30 cellular contexts compared by ENCODE assay signal in the genomic region with DNA sequence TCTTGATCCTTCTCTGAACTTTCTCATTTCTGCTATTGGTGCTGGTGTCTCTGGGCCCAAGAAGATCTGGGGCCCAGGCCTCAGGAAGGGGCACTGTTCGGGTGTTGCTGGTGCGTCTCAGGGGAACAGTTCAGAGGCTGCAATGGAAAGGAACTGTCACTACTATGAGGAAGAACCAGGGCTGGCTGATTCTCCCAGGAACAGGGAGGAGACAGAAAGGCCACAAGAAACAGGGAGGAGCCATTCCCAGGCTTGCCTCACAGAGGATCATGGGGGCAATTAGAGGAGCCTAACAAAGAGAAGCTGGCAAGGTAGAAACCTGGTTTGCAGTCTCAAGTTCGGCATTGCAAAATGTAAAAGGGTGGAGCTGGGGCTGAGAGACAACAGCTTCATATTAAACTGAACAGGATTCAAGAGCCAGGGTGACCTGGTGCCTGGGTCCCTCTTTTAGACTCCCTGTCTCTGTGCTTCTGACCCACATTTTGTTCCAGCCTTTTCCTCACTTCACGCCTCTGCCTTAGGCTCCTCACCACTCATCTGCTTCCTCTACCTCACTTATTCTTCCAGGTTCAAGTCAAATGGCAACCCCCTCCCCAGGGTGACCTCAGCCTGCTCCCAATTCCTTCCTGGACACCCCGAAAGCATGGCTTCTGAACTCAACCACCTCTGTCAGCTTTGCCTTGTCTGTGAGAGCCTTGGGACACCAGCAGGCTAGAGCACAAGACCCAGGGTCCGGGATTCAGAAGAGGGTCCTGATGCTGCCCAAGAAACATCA. TPM values are rescaled to one million over a fixed set of nuclear protein-coding genes. Genes with fewer than 3 reads are reported as not detected.
A peak's percentile ranks its signal among the peaks of the same experiment; 100 is the strongest.
DNase-seq lines count a peak whose midpoint lies in the region; ATAC-seq and TF ChIP-seq lines count a peak whose summit lies in the region.
"Had no signal": no experiment of that assay in that cellular context is flagged by ENCODE, and none has a peak within 500 bp of the region (broad histone marks: within the 10 kb centered on the region; RNA-seq: fewer than 3 reads in every experiment).

No MANE protein-coding gene starts in this region.

- POLR2A ChIA-PET in activated naive CD8-positive, alpha-beta T cell treated with anti-CD3 and anti-CD28 coated beads, Interleukin-2, amount 10 ng/mL, durations not matched to agents 7 days and 5 days (lab: Charles Lee), result no interaction called here
- POLR2A ChIA-PET in naive thymus-derived CD4-positive, alpha-beta T cell (lab: Charles Lee), result no interaction called here

- no peak overlapping the region for H3K4me3 ChIP-seq in endodermal cell (ENCODE audit: low read length)
- H3K4me3 ChIP-seq in naive thymus-derived CD4-positive, alpha-beta T cell (ENCODE audit: low read length), result no peak overlapping the region
- H3K4me3 ChIP-seq in aorta (ENCODE audit: low read length in 2 of 2), result no peak overlapping the region
- H3K4me3 ChIP-seq: ascending aorta, Peyer's patch, suprapubic skin, uterus had no signal

- no peak for ATAC-seq in activated naive CD8-positive, alpha-beta T cell treated with anti-CD3 and anti-CD28 coated beads, Interleukin-2, amount 10 ng/mL, durations not matched to agents 7 days and 5 days (ENCODE audit: low read depth)
- ATAC-seq in activated naive CD8-positive, alpha-beta T cell treated with anti-CD3 and anti-CD28 coated beads, Interleukin-2, amount 50 U/mL, for 24 hours, result no peak
- ATAC-seq in naive thymus-derived CD4-positive, alpha-beta T cell, result peak; percentile 26
- ATAC-seq in aorta (ENCODE audit: low FRiP score), result peak; percentile 26
- ATAC-seq in GM21529 (IDR thresholded peaks at IDR 0.05; ENCODE audit: unreplicated experiment), result no peak
- no peak for ATAC-seq in GM18517 (IDR thresholded peaks at IDR 0.05; ENCODE audit: unreplicated experiment)
- ATAC-seq: activated naive CD4-positive, alpha-beta T cell treated with anti-CD3 and anti-CD28 coated beads, Interleukin-2, amount 50 U/mL, for 72 hours; natural killer cell treated with Interleukin-12 subunit alpha and Interleukin-12 subunit beta and Interleukin-15 and Interleukin-18, amount 100 ng/mL, for 72 hours; stimulated activated naive B cell treated with anti-CD40 and anti-IgM and Interleukin-4, amounts not matched to agents 10 μg/mL and 1 μg/mL and 100 μg/mL, for 72 hours had no signal

- no peaks in the 10 kb centered on the region for H3K27me3 Mint-ChIP-seq in activated naive CD8-positive, alpha-beta T cell treated with anti-CD3 and anti-CD28 coated beads, Interleukin-2, amount 10 ng/mL, durations not matched to agents 7 days and 5 days
- H3K27me3 Mint-ChIP-seq in activated naive CD8-positive, alpha-beta T cell treated with anti-CD3 and anti-CD28 coated beads, Interleukin-2, amount 50 U/mL, for 24 hours, result no peaks in the 10 kb centered on the region
- H3K27me3 Mint-ChIP-seq in endodermal cell (ENCODE audit: insufficient read depth), result peaks cover 9% of the 10 kb centered on the region
- peaks cover 0 to 17% (median 0%) of the 10 kb centered on the region in 5 donors for H3K27me3 Mint-ChIP-seq in naive thymus-derived CD4-positive, alpha-beta T cell
- H3K27me3 Mint-ChIP-seq: stimulated activated naive B cell treated with anti-CD40 and anti-IgM and Interleukin-4, amounts not matched to agents 10 μg/mL and 1 μg/mL and 100 μg/mL, for 72 hours had no signal

- CTCF ChIA-PET in naive thymus-derived CD4-positive, alpha-beta T cell (lab: Charles Lee), result no interaction called here

- no peak overlapping the region for H3K4me3 Mint-ChIP-seq in activated naive CD8-positive, alpha-beta T cell treated with anti-CD3 and anti-CD28 coated beads, Interleukin-2, amount 10 ng/mL, durations not matched to agents 7 days and 5 days
- H3K4me3 Mint-ChIP-seq in activated naive CD8-positive, alpha-beta T cell treated with anti-CD3 and anti-CD28 coated beads, Interleukin-2, amount 50 U/mL, for 24 hours, result no peak overlapping the region
- H3K4me3 Mint-ChIP-seq in endodermal cell, result no peak overlapping the region
- H3K4me3 Mint-ChIP-seq in naive thymus-derived CD4-positive, alpha-beta T cell, result no peak overlapping the region
- H3K4me3 Mint-ChIP-seq: B cell; natural killer cell treated with Interleukin-12 subunit alpha and Interleukin-12 subunit beta and Interleukin-15 and Interleukin-18, amount 100 ng/mL, for 72 hours; stimulated activated naive B cell treated with anti-CD40 and anti-IgM and Interleukin-4, amounts not matched to agents 10 μg/mL and 1 μg/mL and 100 μg/mL, for 72 hours had no signal

- H3K9me3 ChIP-seq in endodermal cell (ENCODE audit: control insufficient read depth, low read length) (no peaks in the 10 kb centered on the region), aorta (ENCODE audit: control insufficient read depth, low read length) (no peaks in the 10 kb centered on the region)
- H3K9me3 ChIP-seq in naive thymus-derived CD4-positive, alpha-beta T cell (ENCODE audit: control insufficient read depth in 2 of 3, low read length in 3 of 3), result no peaks in the 10 kb centered on the region
- H3K9me3 ChIP-seq: ascending aorta, Peyer's patch, suprapubic skin, uterus had no signal

- intact Hi-C loops in naive thymus-derived CD4-positive, alpha-beta T cell (cut with micrococcal nuclease), result no loop called here
- intact Hi-C loops in aorta (cut with DNase I), result no loop called here

- no peak for TF ChIP-seq CTCF in endodermal cell (conservative IDR thresholded peaks at IDR 0.05)

- no peaks in the 10 kb centered on the region for H3K4me1 Mint-ChIP-seq in activated naive CD8-positive, alpha-beta T cell treated with anti-CD3 and anti-CD28 coated beads, Interleukin-2, amount 10 ng/mL, durations not matched to agents 7 days and 5 days
- H3K4me1 Mint-ChIP-seq in activated naive CD8-positive, alpha-beta T cell treated with anti-CD3 and anti-CD28 coated beads, Interleukin-2, amount 50 U/mL, for 24 hours, result peaks cover 1% of the 10 kb centered on the region
- H3K4me1 Mint-ChIP-seq in endodermal cell, result no peaks in the 10 kb centered on the region
- H3K4me1 Mint-ChIP-seq in naive thymus-derived CD4-positive, alpha-beta T cell, result peaks cover 0 to 18% (median 14%) of the 10 kb centered on the region in 7 donors

- DNase-seq in activated naive CD8-positive, alpha-beta T cell treated with anti-CD3 and anti-CD28 coated beads, Interleukin-2, amount 10 ng/mL, durations not matched to agents 7 days and 5 days, result no peak
- no peak for DNase-seq in activated naive CD8-positive, alpha-beta T cell treated with anti-CD3 and anti-CD28 coated beads, Interleukin-2, amount 50 U/mL, for 24 hours
- peak; percentile 36 for DNase-seq in endodermal cell
- DNase-seq in naive thymus-derived CD4-positive, alpha-beta T cell, result no peak
- no peak for DNase-seq in aorta
- no peak for DNase-seq in AG08395 (ENCODE audit: low spot score)
- DNase-seq: activated CD4-positive, CD25-positive, alpha-beta regulatory T cell; activated CD8-positive, alpha-beta memory T cell treated with anti-CD3 and anti-CD28 coated beads, Interleukin-2, amount 50 U/mL, for 4 hours; caudate nucleus; dermis blood vessel endothelial cell; DMS153; midbrain; MM.1S; NCI-H1417; NCI-H2081; NCI-H226; NCI-H69; Peyer's patch; stimulated activated CD4-positive, alpha-beta T cell treated with anti-CD3 and anti-CD28 coated beads, Interleukin-4, amount 100 ng/mL, for 24 hours; stimulated activated naive B cell treated with anti-CD40 and anti-IgM and Interleukin-4, amounts not matched to agents 10 μg/mL and 1 μg/mL and 100 μg/mL, for 72 hours; uterus had no signal

- H3K4me1 ChIP-seq in endodermal cell (ENCODE audit: control insufficient read depth, insufficient read depth, low read length) (no peaks in the 10 kb centered on the region), aorta (ENCODE audit: control insufficient read depth in 1 of 2, insufficient read depth in 2 of 2, low read length in 2 of 2) (no peaks in the 10 kb centered on the region)
- H3K4me1 ChIP-seq in naive thymus-derived CD4-positive, alpha-beta T cell (ENCODE audit: control insufficient read depth in 2 of 2, insufficient read depth in 2 of 2, low read length in 2 of 2), result no peaks in the 10 kb centered on the region
- H3K4me1 ChIP-seq: ascending aorta, Peyer's patch, suprapubic skin, uterus had no signal

- no peak overlapping the region for H3K9ac ChIP-seq in endodermal cell (ENCODE audit: extremely low read depth, low read length, poor library complexity, severe bottlenecking)

- H3K9me3 Mint-ChIP-seq in activated naive CD8-positive, alpha-beta T cell treated with anti-CD3 and anti-CD28 coated beads, Interleukin-2, amount 10 ng/mL, durations not matched to agents 7 days and 5 days, result no peaks in the 10 kb centered on the region
- H3K9me3 Mint-ChIP-seq in activated naive CD8-positive, alpha-beta T cell treated with anti-CD3 and anti-CD28 coated beads, Interleukin-2, amount 50 U/mL, for 24 hours, result peaks cover 4% of the 10 kb centered on the region
- no peaks in the 10 kb centered on the region for H3K9me3 Mint-ChIP-seq in endodermal cell
- no peaks in the 10 kb centered on the region for H3K9me3 Mint-ChIP-seq in naive thymus-derived CD4-positive, alpha-beta T cell
- H3K9me3 Mint-ChIP-seq: activated naive CD4-positive, alpha-beta T cell treated with anti-CD3 and anti-CD28 coated beads, Interleukin-2, amount 50 U/mL, for 72 hours; activated T-helper 2 cell treated with anti-CD3 and anti-CD28 coated beads, Interferon-gamma antibody, Interleukin-2, Interleukin-4, amounts not matched to agents 10 μg/mL and 5 μg/mL and 100 μg/mL, durations not matched to agents 14 hours and 24 hours and 36 hours; natural killer cell treated with Interleukin-12 subunit alpha and Interleukin-12 subunit beta and Interleukin-15 and Interleukin-18, amount 100 ng/mL, for 72 hours had no signal

- H3K27me3 ChIP-seq in endodermal cell (ENCODE audit: control insufficient read depth, insufficient read depth, low read length, poor library complexity, severe bottlenecking), result no peaks in the 10 kb centered on the region
- H3K27me3 ChIP-seq in naive thymus-derived CD4-positive, alpha-beta T cell (ENCODE audit: control insufficient read depth in 2 of 2, insufficient read depth in 2 of 2, low read length in 2 of 2), result no peaks in the 10 kb centered on the region
- H3K27me3 ChIP-seq in aorta (ENCODE audit: control insufficient read depth in 1 of 2, insufficient read depth in 2 of 2, low read length in 1 of 2), result no peaks in the 10 kb centered on the region
- H3K27me3 ChIP-seq: ascending aorta, Peyer's patch, suprapubic skin, uterus had no signal

- no peaks in the 10 kb centered on the region for H3K36me3 Mint-ChIP-seq in activated naive CD8-positive, alpha-beta T cell treated with anti-CD3 and anti-CD28 coated beads, Interleukin-2, amount 10 ng/mL, durations not matched to agents 7 days and 5 days
- H3K36me3 Mint-ChIP-seq in activated naive CD8-positive, alpha-beta T cell treated with anti-CD3 and anti-CD28 coated beads, Interleukin-2, amount 50 U/mL, for 24 hours (ENCODE audit: low read depth), result no peaks in the 10 kb centered on the region
- H3K36me3 Mint-ChIP-seq in endodermal cell (ENCODE audit: low read depth), result no peaks in the 10 kb centered on the region
- H3K36me3 Mint-ChIP-seq in naive thymus-derived CD4-positive, alpha-beta T cell, result peaks cover 0 to 4% (median 1%) of the 10 kb centered on the region in 5 donors
- H3K36me3 Mint-ChIP-seq: activated naive CD4-positive, alpha-beta T cell treated with anti-CD3 and anti-CD28 coated beads, Interleukin-2, amount 50 U/mL, for 72 hours; natural killer cell treated with Interleukin-12 subunit alpha and Interleukin-12 subunit beta and Interleukin-15 and Interleukin-18, amount 100 ng/mL, for 72 hours had no signal

- 88 to 97% methylated on average over 5 to 6 of the region's 6 CpGs for whole genome bisulfite sequencing in endodermal cell (ENCODE audit: insufficient coverage in 1 of 2, insufficient read length in 1 of 2), 2 experiments
- 91 to 92% methylated on average over 6 of the region's 6 CpGs for WGBS in aorta, 2 donors

- H3K36me3 ChIP-seq in endodermal cell (ENCODE audit: control insufficient read depth, insufficient read depth, low read length) (no peaks in the 10 kb centered on the region), aorta (ENCODE audit: control insufficient read depth in 1 of 2, insufficient read depth in 2 of 2, low read length in 1 of 2) (no peaks in the 10 kb centered on the region)
- H3K36me3 ChIP-seq in naive thymus-derived CD4-positive, alpha-beta T cell (ENCODE audit: control insufficient read depth in 2 of 3, insufficient read depth in 3 of 3, low read length in 3 of 3), result no peaks in the 10 kb centered on the region
- H3K36me3 ChIP-seq: ascending aorta, Peyer's patch, suprapubic skin, uterus had no signal

- H3K27ac ChIP-seq in endodermal cell (ENCODE audit: low read depth, low read length), result no peak overlapping the region
- H3K27ac ChIP-seq in naive thymus-derived CD4-positive, alpha-beta T cell (ENCODE audit: low read depth, low read length), result no peak overlapping the region
- no peak overlapping the region for H3K27ac ChIP-seq in aorta (ENCODE audit: low read depth in 1 of 2, low read length in 2 of 2)
- H3K27ac ChIP-seq: ascending aorta, Peyer's patch, suprapubic skin, uterus had no signal

- H3K27ac Mint-ChIP-seq in activated naive CD8-positive, alpha-beta T cell treated with anti-CD3 and anti-CD28 coated beads, Interleukin-2, amount 10 ng/mL, durations not matched to agents 7 days and 5 days, result peak overlapping the region; percentile 44
- H3K27ac Mint-ChIP-seq in activated naive CD8-positive, alpha-beta T cell treated with anti-CD3 and anti-CD28 coated beads, Interleukin-2, amount 50 U/mL, for 24 hours, result no peak overlapping the region
- no peak overlapping the region for H3K27ac Mint-ChIP-seq in endodermal cell
- peak overlapping the region in 3 of 9 donors; percentile 17 to 79 (median 29) for H3K27ac Mint-ChIP-seq in naive thymus-derived CD4-positive, alpha-beta T cell
- H3K27ac Mint-ChIP-seq: activated T-helper 2 cell treated with anti-CD3 and anti-CD28 coated beads, Interferon-gamma antibody, Interleukin-2, Interleukin-4, amounts not matched to agents 10 μg/mL and 5 μg/mL and 100 μg/mL, durations not matched to agents 14 hours and 24 hours and 36 hours; B cell; natural killer cell treated with Interleukin-12 subunit alpha and Interleukin-12 subunit beta and Interleukin-15 and Interleukin-18, amount 100 ng/mL, for 72 hours; stimulated activated naive B cell treated with anti-CD40 and anti-IgM and Interleukin-4, amounts not matched to agents 10 μg/mL and 1 μg/mL and 100 μg/mL, for 72 hours had no signal

RNA-seq across cellular contexts. Expression of a gene that starts 58.4 kb away (rescaled TPM):
- 100 to 1,000 TPM; 132 to 137 TPM for total RNA-seq in activated naive CD8-positive, alpha-beta T cell treated with anti-CD3 and anti-CD28 coated beads, Interleukin-2, amount 10 ng/mL, durations not matched to agents 7 days and 5 days
- total RNA-seq in endodermal cell (10 to 100 TPM; 15.3 to 23.2 TPM), aorta (10 to 100 TPM; 79.5 to 91.2 TPM)
- 71.8 TPM for polyA plus RNA-seq in endodermal cell (2013, experiment 1 of 2)
- polyA plus RNA-seq in endodermal cell (2013, experiment 2 of 2), result 75.2 TPM
- total RNA-seq in naive thymus-derived CD4-positive, alpha-beta T cell, result 100 to 1,000 TPM; 114 to 146 (median 116) TPM
- polyA plus RNA-seq in naive thymus-derived CD4-positive, alpha-beta T cell, result 100 to 1,000 TPM; 249 to 277 TPM
- polyA plus RNA-seq in aorta, result 100 to 1,000 TPM; 118 to 173 TPM
- total RNA-seq: HT1080 had no signal

Comparison
In these comparisons a context has a peak if more than half of its experiments do, and no peak if none do; other contexts are left out.
1. ATAC-seq: peak in naive thymus-derived CD4-positive, alpha-beta T cell (single experiment) and aorta (single experiment); none in activated naive CD8-positive, alpha-beta T cell treated with anti-CD3 and anti-CD28 coated beads, Interleukin-2, amount 10 ng/mL, durations not matched to agents 7 days and 5 days (single experiment), activated naive CD8-positive, alpha-beta T cell treated with anti-CD3 and anti-CD28 coated beads, Interleukin-2, amount 50 U/mL, for 24 hours (single experiment), GM21529 (single experiment) and GM18517 (single experiment).